ENCODE assay signal across 6 cellular contexts in genomic region chr14:24289649-24290283, GRCh38.
A peak's percentile ranks its signal among the peaks of the same experiment; 100 is the strongest.
DNase-seq lines count a peak whose midpoint lies in the region; ATAC-seq lines count a peak whose summit lies in the region.
"Had no signal": no experiment of that assay in that cellular context is flagged by ENCODE, and none has a peak within 500 bp of the region (broad histone marks: within the 10 kb centered on the region; RNA-seq: fewer than 3 reads in every experiment).

No MANE protein-coding gene starts in this region.

- ATAC-seq in GM21447 (IDR thresholded peaks at IDR 0.05; ENCODE audit: unreplicated experiment) = peak; percentile 69
- ATAC-seq: HCT116 had no signal

- peak; percentile 62 for DNase-seq in activated CD4-positive, CD25-positive, alpha-beta regulatory T cell treated with anti-CD3 and anti-CD28 coated beads, Interleukin-2, amount 50 U/mL, for 72 hours
- DNase-seq in stimulated activated CD4-positive, alpha-beta T cell treated with anti-CD3 and anti-CD28 coated beads, Interleukin-4, amount 100 ng/mL, for 4 hours = peak; percentile 28 to 30
- DNase-seq in pons (ENCODE audit: low spot score) = no peak
- no peak for DNase-seq in MV-4-11 (lab: John Stamatoyannopoulos, UW)

Comparison
In these comparisons a context has a peak if more than half of its experiments do, and no peak if none do; other contexts are left out.
1. DNase-seq: peak in activated CD4-positive, CD25-positive, alpha-beta regulatory T cell treated with anti-CD3 and anti-CD28 coated beads, Interleukin-2, amount 50 U/mL, for 72 hours (single experiment) and stimulated activated CD4-positive, alpha-beta T cell treated with anti-CD3 and anti-CD28 coated beads, Interleukin-4, amount 100 ng/mL, for 4 hours (2 of 2); none in pons (single experiment) and MV-4-11 (single experiment).